In the genomic region with DNA sequence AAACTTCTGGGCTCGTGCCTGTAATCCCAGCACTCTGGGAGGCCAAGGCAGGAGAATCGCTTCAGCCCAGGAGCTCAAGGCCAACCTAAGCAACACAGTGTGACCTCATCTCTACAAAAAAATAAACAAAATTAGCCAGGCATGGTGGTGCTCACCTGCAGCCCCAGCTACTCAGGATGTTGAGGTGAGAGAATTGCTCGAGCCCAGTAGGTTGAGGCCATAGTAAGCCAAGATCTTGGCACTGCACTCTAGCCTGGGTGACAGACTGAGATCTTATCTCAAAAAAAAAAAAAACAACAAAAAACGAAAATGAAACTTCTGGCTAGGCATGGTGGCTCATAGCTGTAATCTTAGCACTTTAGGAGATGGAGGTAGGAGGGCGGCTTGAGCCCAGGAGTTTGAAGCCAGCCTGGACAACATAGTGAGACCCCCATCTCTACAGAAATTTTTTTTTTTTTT, we compare ENCODE assay signal across 12 cellular contexts. TPM values are rescaled to one million over a fixed set of nuclear protein-coding genes. Genes with fewer than 3 reads are reported as not detected.
DNase-seq lines count a peak whose midpoint lies in the region; ATAC-seq and TF ChIP-seq lines count a peak whose summit lies in the region.
"Had no signal": no experiment of that assay in that cellular context is flagged by ENCODE, and none has a peak within 500 bp of the region (broad histone marks: within the 10 kb centered on the region; RNA-seq: fewer than 3 reads in every experiment).

No MANE protein-coding gene starts in this region.

- no peak overlapping the region for H3K4me3 Mint-ChIP-seq in activated naive CD8-positive, alpha-beta T cell treated with anti-CD3 and anti-CD28 coated beads, Interleukin-2, amount 50 U/mL, for 24 hours
- H3K4me3 Mint-ChIP-seq: brain had no signal

- no peak overlapping the region for H3K27ac ChIP-seq in RWPE1
- H3K27ac ChIP-seq: A549, sigmoid colon, vagina had no signal

- no peak overlapping the region for H3K27ac Mint-ChIP-seq in activated naive CD8-positive, alpha-beta T cell treated with anti-CD3 and anti-CD28 coated beads, Interleukin-2, amount 50 U/mL, for 24 hours
- H3K27ac Mint-ChIP-seq: brain had no signal

- POLR2A ChIA-PET in RWPE1 (lab: Yijun Ruan, JAX; ENCODE audit: low non-redundant PET): no interaction called here

- H3K4me1 Mint-ChIP-seq in activated naive CD8-positive, alpha-beta T cell treated with anti-CD3 and anti-CD28 coated beads, Interleukin-2, amount 50 U/mL, for 24 hours: peaks cover 18% of the 10 kb centered on the region

- ATAC-seq in activated CD4-positive, CD25-positive, alpha-beta regulatory T cell treated with anti-CD3 and anti-CD28 coated beads, Interleukin-2, amount 50 U/mL, for 24 hours: peak; percentile 91 to 93
- ATAC-seq in activated naive CD8-positive, alpha-beta T cell treated with anti-CD3 and anti-CD28 coated beads, Interleukin-2, amount 50 U/mL, for 24 hours: peak; percentile 85
- ATAC-seq in left ventricle myocardium superior: no peak
- ATAC-seq: A549 had no signal

- no peak for DNase-seq in activated CD4-positive, CD25-positive, alpha-beta regulatory T cell treated with anti-CD3 and anti-CD28 coated beads, Interleukin-2, amount 50 U/mL, for 72 hours
- peak; percentile 31 to 84 (median 48) for DNase-seq in T-helper 1 cell
- no peak for DNase-seq in activated naive CD8-positive, alpha-beta T cell treated with anti-CD3 and anti-CD28 coated beads, Interleukin-2, amount 50 U/mL, for 24 hours
- peak; percentile 18 for DNase-seq in stimulated activated naive CD4-positive, alpha-beta T cell treated with Interleukin-2 at 50 U/mL for 16 hours (lab: John Stamatoyannopoulos, UW)
- no peak for DNase-seq in RWPE1 (ENCODE audit: low spot score)
- no peak for DNase-seq in left ventricle myocardium superior
- DNase-seq in NCI-H345 (lab: John Stamatoyannopoulos, UW): no peak
- DNase-seq: sigmoid colon had no signal

- H3K27me3 Mint-ChIP-seq in activated naive CD8-positive, alpha-beta T cell treated with anti-CD3 and anti-CD28 coated beads, Interleukin-2, amount 50 U/mL, for 24 hours: no peaks in the 10 kb centered on the region
- H3K27me3 Mint-ChIP-seq: brain had no signal

- H3K9me3 Mint-ChIP-seq in activated naive CD8-positive, alpha-beta T cell treated with anti-CD3 and anti-CD28 coated beads, Interleukin-2, amount 50 U/mL, for 24 hours: no peaks in the 10 kb centered on the region

- intact Hi-C loops in left ventricle myocardium superior (cut with micrococcal nuclease): no loop called here

- peaks cover 6% of the 10 kb centered on the region for H3K36me3 Mint-ChIP-seq in activated naive CD8-positive, alpha-beta T cell treated with anti-CD3 and anti-CD28 coated beads, Interleukin-2, amount 50 U/mL, for 24 hours (ENCODE audit: low read depth)

- no peak for TF ChIP-seq CTCF in RWPE1 (conservative IDR thresholded peaks at IDR 0.05; ENCODE audit: low read depth)

- CTCF ChIA-PET in RWPE1 (lab: Yijun Ruan, JAX): interaction anchor here (0.6 to 0.8 kb wide), 2 partner anchors 155 to 164 kb away, joined by 3 to 4 read pairs; no protein-coding TSS in a partner anchor

RNA-seq across cellular contexts. Expression of gene PIK3CB, which starts 53.7 kb away (rescaled TPM):
- 33.3 TPM for total RNA-seq in left ventricle myocardium superior

Comparison
In these comparisons a context has a peak if more than half of its experiments do, and no peak if none do; other contexts are left out.
1. DNase-seq: peak in T-helper 1 cell (5 of 5) and stimulated activated naive CD4-positive, alpha-beta T cell treated with Interleukin-2 at 50 U/mL for 16 hours (single experiment); none in activated CD4-positive, CD25-positive, alpha-beta regulatory T cell treated with anti-CD3 and anti-CD28 coated beads, Interleukin-2, amount 50 U/mL, for 72 hours (single experiment), activated naive CD8-positive, alpha-beta T cell treated with anti-CD3 and anti-CD28 coated beads, Interleukin-2, amount 50 U/mL, for 24 hours (single experiment), RWPE1 (single experiment), left ventricle myocardium superior (single experiment) and NCI-H345 (single experiment).